18 cellular contexts compared by ENCODE assay signal in the genomic region with DNA sequence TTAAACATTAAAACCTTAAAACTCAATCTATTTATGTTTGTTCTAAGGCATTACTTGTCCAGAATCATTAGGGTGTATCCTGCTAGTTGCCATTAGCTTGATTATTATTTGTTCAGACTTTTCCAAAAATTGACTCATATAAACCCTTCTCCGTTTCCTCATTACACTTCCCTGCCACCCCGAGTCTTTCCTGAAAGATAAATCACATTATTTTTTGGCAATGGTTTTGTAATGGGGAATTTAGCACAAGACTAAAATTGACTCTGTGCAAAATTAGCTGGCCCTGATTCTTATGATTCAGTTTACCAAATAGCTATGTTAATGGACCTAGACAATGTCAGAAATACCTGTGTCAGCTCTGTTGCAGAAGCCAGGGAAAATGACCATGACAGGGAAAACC.
DNase-seq lines count a peak whose midpoint lies in the region; ATAC-seq and TF ChIP-seq lines count a peak whose summit lies in the region.
"Had no signal": no experiment of that assay in that cellular context is flagged by ENCODE, and none has a peak within 500 bp of the region (broad histone marks: within the 10 kb centered on the region; RNA-seq: fewer than 3 reads in every experiment).

No MANE protein-coding gene starts in this region.

- peaks cover 22% of the 10 kb centered on the region for H3F3A ChIP-seq in SK-N-SH (replicated peaks; ENCODE audit: insufficient read depth)

- H3K27ac ChIP-seq in SK-N-SH (ENCODE audit: low read depth in 2 of 2, low read length in 1 of 2) (peak overlapping the region in 1 of 2 experiments; percentile 64; a peak in 2 of 4 replicates), brain microvascular endothelial cell (peak overlapping the region; percentile 31)

- H4K20me1 ChIP-seq in SK-N-SH (ENCODE audit: insufficient read depth) = no peaks in the 10 kb centered on the region

- H3K4me1 ChIP-seq in SK-N-SH (ENCODE audit: control insufficient read depth in 1 of 2, insufficient read depth in 2 of 2, low read depth in 1 of 2, low read length in 1 of 2) = peaks cover 0 to 6% of the 10 kb centered on the region in 2 experiments; a peak in 1 of 4 replicates
- peaks cover 14% of the 10 kb centered on the region for H3K4me1 ChIP-seq in skeletal muscle satellite cell (ENCODE audit: control insufficient read depth, insufficient read depth, low read length)

- H3K79me2 ChIP-seq in SK-N-SH (ENCODE audit: insufficient read depth) = no peaks in the 10 kb centered on the region

- H3K9me2 ChIP-seq in SK-N-SH = no peaks in the 10 kb centered on the region

- WGBS in SK-N-SH (ENCODE audit: low lambda C conversion rate) = 65% methylated on average over 2 of the region's 2 CpGs

- H3K9me3 ChIP-seq in SK-N-SH (no peaks in the 10 kb centered on the region), skeletal muscle satellite cell (replicated peaks; ENCODE audit: low read length) (no peaks in the 10 kb centered on the region)

- H3K4me2 ChIP-seq in SK-N-SH (no peak overlapping the region), skeletal muscle satellite cell (ENCODE audit: low read length) (peak overlapping the region; percentile 19)
- H3K4me2 ChIP-seq: GM23338 had no signal

- POLR2A ChIA-PET in SK-N-SH (lab: Yijun Ruan, JAX) = no interaction called here

- TF ChIP-seq CTCF in SK-N-SH (IDR thresholded peaks at IDR 0.05) = no peak
- no peak for TF ChIP-seq CTCF in brain microvascular endothelial cell (IDR thresholded peaks at IDR 0.05; ENCODE audit: low read depth, low read length, missing control alignments)
- TF ChIP-seq CTCF in fibroblast of the aortic adventitia (IDR thresholded peaks at IDR 0.05; ENCODE audit: insufficient read depth, low read length) = no peak

- H3K36me3 ChIP-seq in SK-N-SH (replicated peaks in 1 of 2; ENCODE audit: control insufficient read depth in 1 of 2, insufficient read depth in 2 of 2, low read length in 1 of 2) = peaks cover 0 to 3% of the 10 kb centered on the region in 2 experiments
- no peaks in the 10 kb centered on the region for H3K36me3 ChIP-seq in brain microvascular endothelial cell (replicated peaks)
- H3K36me3 ChIP-seq in skeletal muscle satellite cell (ENCODE audit: insufficient read depth, low read length) = no peaks in the 10 kb centered on the region

- H2AFZ ChIP-seq in SK-N-SH (ENCODE audit: low read depth) = no peak overlapping the region
- H2AFZ ChIP-seq: GM23338 had no signal

- peak; percentile 53 for ATAC-seq in SK-N-SH treated with all-trans-retinoic acid at 6 μM for 48 hours
- ATAC-seq: GM12878, GM23338, HepG2 had no signal

- CTCF ChIA-PET in SK-N-SH (lab: Yijun Ruan, JAX) = interaction anchor here (1.2 to 4.0 kb wide), 3 partner anchors 11 to 181 kb away, joined by 4 to 22 read pairs (median 6); no protein-coding TSS in a partner anchor

- H3K27me3 ChIP-seq in SK-N-SH (ENCODE audit: insufficient read depth) (no peaks in the 10 kb centered on the region), brain microvascular endothelial cell (replicated peaks) (no peaks in the 10 kb centered on the region), skeletal muscle satellite cell (ENCODE audit: control insufficient read depth, insufficient read depth, low read length) (no peaks in the 10 kb centered on the region)

- H3K9ac ChIP-seq in SK-N-SH = no peak overlapping the region
- no peak overlapping the region for H3K9ac ChIP-seq in skeletal muscle satellite cell (ENCODE audit: low read depth, low read length)

- DNase-seq in SK-N-SH = no peak
- DNase-seq in brain microvascular endothelial cell = no peak
- peak; percentile 54 for DNase-seq in fibroblast of the aortic adventitia (ENCODE audit: low read depth)
- no peak for DNase-seq in activated naive CD4-positive, alpha-beta T cell treated with anti-CD3 and anti-CD28 coated beads, Interleukin-2, amount 50 U/mL, for 16 hours
- DNase-seq in T-helper 2 cell = no peak
- no peak for DNase-seq in AG20443 (ENCODE audit: low spot score)
- DNase-seq: 8988T; ACHN; C1 segment of cervical spinal cord; Calu3; CD4-positive, alpha-beta T cell; DMS 273 treated with DMSO at 0.1 percent for 48 hours; H9 had no signal

- H3K4me3 ChIP-seq in SK-N-SH (ENCODE audit: low read depth in 2 of 2, low read length in 1 of 2) (no peak overlapping the region), brain microvascular endothelial cell (ENCODE audit: low read depth, low read length) (no peak overlapping the region), fibroblast of the aortic adventitia (ENCODE audit: low read depth, low read length) (no peak overlapping the region), skeletal muscle satellite cell (ENCODE audit: low read length) (no peak overlapping the region)
- H3K4me3 ChIP-seq: GM12878, GM23338 had no signal

- in situ Hi-C loops in brain microvascular endothelial cell (cut with HindIII; ENCODE audit: low pct_ligation_motif_present, low sequenced_read_pairs) = no loop called here

- TF ChIP-seq EP300 in SK-N-SH (IDR thresholded peaks at IDR 0.05; ENCODE audit: borderline replicate concordance in 1 of 2, low read depth in 1 of 2, low read length in 1 of 2) = no peak

- no peak for TF ChIP-seq RAD21 in SK-N-SH (IDR thresholded peaks at IDR 0.05; ENCODE audit: low read length)

TF ChIP-seq in SK-N-SH treated with all-trans-retinoic acid at 6 μM for 48 hours, 23 proteins besides CTCF, POLR2A, EP300 and RAD21:
- TF ChIP-seq CSDC2 (CRISPR knock-in tag; IDR thresholded peaks at IDR 0.05) = no peak
- TF ChIP-seq, protein P1, sequence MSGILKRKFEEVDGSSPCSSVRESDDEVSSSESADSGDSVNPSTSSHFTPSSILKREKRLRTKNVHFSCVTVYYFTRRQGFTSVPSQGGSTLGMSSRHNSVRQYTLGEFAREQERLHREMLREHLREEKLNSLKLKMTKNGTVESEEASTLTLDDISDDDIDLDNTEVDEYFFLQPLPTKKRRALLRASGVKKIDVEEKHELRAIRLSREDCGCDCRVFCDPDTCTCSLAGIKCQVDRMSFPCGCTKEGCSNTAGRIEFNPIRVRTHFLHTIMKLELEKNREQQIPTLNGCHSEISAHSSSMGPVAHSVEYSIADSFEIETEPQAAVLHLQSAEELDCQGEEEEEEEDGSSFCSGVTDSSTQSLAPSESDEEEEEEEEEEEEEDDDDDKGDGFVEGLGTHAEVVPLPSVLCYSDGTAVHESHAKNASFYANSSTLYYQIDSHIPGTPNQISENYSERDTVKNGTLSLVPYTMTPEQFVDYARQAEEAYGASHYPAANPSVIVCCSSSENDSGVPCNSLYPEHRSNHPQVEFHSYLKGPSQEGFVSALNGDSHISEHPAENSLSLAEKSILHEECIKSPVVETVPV (CRISPR knock-in tag; IDR thresholded peaks at IDR 0.05) = no peak

TF ChIP-seq in SK-N-SH, 30 proteins besides CTCF, POLR2A, EP300 and RAD21:
- TF ChIP-seq RCOR1 (IDR thresholded peaks at IDR 0.05; ENCODE audit: low read length) (no peak), TAF1 (IDR thresholded peaks at IDR 0.05; ENCODE audit: borderline replicate concordance, low read depth, low read length) (no peak), CHD2 (IDR thresholded peaks at IDR 0.05; ENCODE audit: low read length, partially characterized antibody) (no peak), MEF2A (IDR thresholded peaks at IDR 0.05; ENCODE audit: borderline replicate concordance, low read depth) (no peak), POLR2AphosphoS5 (IDR thresholded peaks at IDR 0.05; ENCODE audit: low read depth, low read length) (no peak), GABPA (IDR thresholded peaks at IDR 0.05; ENCODE audit: low read depth) (no peak), FOXJ3 (CRISPR knock-in tag; IDR thresholded peaks at IDR 0.05) (no peak), FOXM1 (IDR thresholded peaks at IDR 0.05; ENCODE audit: low read depth) (no peak), NFIC (IDR thresholded peaks at IDR 0.05; ENCODE audit: borderline replicate concordance) (no peak), YY1 (IDR thresholded peaks at IDR 0.05; ENCODE audit: low read depth) (no peak), ELF1 (IDR thresholded peaks at IDR 0.05) (no peak), FOSL2 (IDR thresholded peaks at IDR 0.05; ENCODE audit: borderline replicate concordance, low read depth) (no peak), TCF12 (IDR thresholded peaks at IDR 0.05) (no peak), EZH2phosphoT487 (IDR thresholded peaks at IDR 0.05; ENCODE audit: borderline replicate concordance, low read depth) (no peak), SIN3A (IDR thresholded peaks at IDR 0.05; ENCODE audit: borderline replicate concordance, low read depth, low read length) (no peak), MXI1 (IDR thresholded peaks at IDR 0.05; ENCODE audit: low read depth, low read length) (no peak)
- TF ChIP-seq, protein P2, sequence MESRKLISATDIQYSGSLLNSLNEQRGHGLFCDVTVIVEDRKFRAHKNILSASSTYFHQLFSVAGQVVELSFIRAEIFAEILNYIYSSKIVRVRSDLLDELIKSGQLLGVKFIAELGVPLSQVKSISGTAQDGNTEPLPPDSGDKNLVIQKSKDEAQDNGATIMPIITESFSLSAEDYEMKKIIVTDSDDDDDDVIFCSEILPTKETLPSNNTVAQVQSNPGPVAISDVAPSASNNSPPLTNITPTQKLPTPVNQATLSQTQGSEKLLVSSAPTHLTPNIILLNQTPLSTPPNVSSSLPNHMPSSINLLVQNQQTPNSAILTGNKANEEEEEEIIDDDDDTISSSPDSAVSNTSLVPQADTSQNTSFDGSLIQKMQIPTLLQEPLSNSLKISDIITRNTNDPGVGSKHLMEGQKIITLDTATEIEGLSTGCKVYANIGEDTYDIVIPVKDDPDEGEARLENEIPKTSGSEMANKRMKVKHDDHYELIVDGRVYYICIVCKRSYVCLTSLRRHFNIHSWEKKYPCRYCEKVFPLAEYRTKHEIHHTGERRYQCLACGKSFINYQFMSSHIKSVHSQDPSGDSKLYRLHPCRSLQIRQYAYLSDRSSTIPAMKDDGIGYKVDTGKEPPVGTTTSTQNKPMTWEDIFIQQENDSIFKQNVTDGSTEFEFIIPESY (IDR thresholded peaks at IDR 0.05; ENCODE audit: borderline replicate concordance, low read depth) = no peak
- TF ChIP-seq, protein P3, sequence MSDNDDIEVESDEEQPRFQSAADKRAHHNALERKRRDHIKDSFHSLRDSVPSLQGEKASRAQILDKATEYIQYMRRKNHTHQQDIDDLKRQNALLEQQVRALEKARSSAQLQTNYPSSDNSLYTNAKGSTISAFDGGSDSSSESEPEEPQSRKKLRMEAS (IDR thresholded peaks at IDR 0.05; ENCODE audit: low read depth) = no peak
